ENCODE assay signal across 15 cellular contexts in the genomic region with DNA sequence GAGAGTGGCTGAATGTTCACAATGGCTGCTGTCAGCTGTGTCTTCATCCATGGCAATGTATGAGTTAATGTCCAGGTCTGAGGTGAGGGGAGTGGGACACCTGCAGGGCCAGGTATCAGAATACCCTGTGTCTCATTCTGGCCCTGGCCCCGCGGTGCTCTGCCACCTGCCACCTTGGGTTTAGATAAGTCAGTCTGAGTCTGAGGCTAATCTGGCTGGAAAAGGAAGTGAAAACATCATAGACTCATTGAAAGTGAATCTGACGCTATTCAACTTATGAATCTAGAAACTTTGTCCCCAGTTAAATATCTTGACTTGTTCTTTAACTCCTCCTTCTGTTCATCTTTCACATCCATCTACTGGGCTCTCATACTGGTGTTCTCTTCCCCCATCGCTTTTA.
DNase-seq lines count a peak whose midpoint lies in the region; ATAC-seq and TF ChIP-seq lines count a peak whose summit lies in the region.
"Had no signal": no experiment of that assay in that cellular context is flagged by ENCODE, and none has a peak within 500 bp of the region (broad histone marks: within the 10 kb centered on the region; RNA-seq: fewer than 3 reads in every experiment).

No MANE protein-coding gene starts in this region.

- no peaks in the 10 kb centered on the region for H3K4me1 ChIP-seq in lower lobe of right lung
- H3K4me1 ChIP-seq: BLaER1 treated with 17β-estradiol and CSF1 and Interleukin-3, amounts not matched to agents 10 nM and 100 nM; parathyroid adenoma had no signal

- no peak overlapping the region for H3K4me3 ChIP-seq in lower lobe of right lung
- H3K4me3 ChIP-seq: BLaER1 treated with 17β-estradiol and CSF1 and Interleukin-3, amounts not matched to agents 10 nM and 100 nM; left ventricle myocardium inferior had no signal

- peaks cover 6% of the 10 kb centered on the region for H3K4me1 Mint-ChIP-seq in osteocyte (ENCODE audit: unreplicated experiment)

- no peaks in the 10 kb centered on the region for H3K36me3 ChIP-seq in lower lobe of right lung
- H3K36me3 ChIP-seq: BLaER1 treated with 17β-estradiol and CSF1 and Interleukin-3, amounts not matched to agents 10 nM and 100 nM; left ventricle myocardium inferior had no signal

- H3K9me3 ChIP-seq in lower lobe of right lung, result no peaks in the 10 kb centered on the region
- H3K9me3 ChIP-seq: BLaER1 treated with 17β-estradiol and CSF1 and Interleukin-3, amounts not matched to agents 10 nM and 100 nM; left ventricle myocardium inferior had no signal

- H3K36me3 Mint-ChIP-seq in osteocyte (ENCODE audit: unreplicated experiment), result no peaks in the 10 kb centered on the region

- no peak overlapping the region for H3K27ac Mint-ChIP-seq in osteocyte (ENCODE audit: unreplicated experiment)

- no peaks in the 10 kb centered on the region for H3K9me3 Mint-ChIP-seq in osteocyte (ENCODE audit: unreplicated experiment)

- no peaks in the 10 kb centered on the region for H3K27me3 Mint-ChIP-seq in osteocyte (ENCODE audit: unreplicated experiment)

- DNase-seq in NOMO-1 (lab: John Stamatoyannopoulos, UW; ENCODE audit: unreplicated experiment in 2 of 2) (no peak), lower lobe of right lung (no peak), erythroblast (lab: John Stamatoyannopoulos, UW) (no peak), osteocyte (ENCODE audit: extremely low spot score, unreplicated experiment) (no peak)
- DNase-seq: activated CD8-positive, alpha-beta memory T cell treated with anti-CD3 and anti-CD28 coated beads, Interleukin-2, amount 50 U/mL, for 48 hours; aorta; effector CD4-positive, alpha-beta T cell; left ventricle myocardium inferior; T1000 had no signal

- no peak for TF ChIP-seq POLR2A in erythroblast (IDR thresholded peaks at IDR 0.05; ENCODE audit: low read length)

- ATAC-seq in GM18858 (IDR thresholded peaks at IDR 0.05; ENCODE audit: unreplicated experiment) (peak; percentile 98), GM21381 (IDR thresholded peaks at IDR 0.05; ENCODE audit: unreplicated experiment) (peak; percentile 96), HG02973 (IDR thresholded peaks at IDR 0.05; ENCODE audit: unreplicated experiment) (peak; percentile 95), HG03575 (IDR thresholded peaks at IDR 0.05; ENCODE audit: extremely low read depth, insufficient number of reproducible peaks, low FRiP score, unreplicated experiment) (peak; percentile 97), lower lobe of right lung (no peak)

- TF ChIP-seq CTCF in lower lobe of right lung (IDR thresholded peaks at IDR 0.05) (no peak), osteocyte (IDR thresholded peaks at IDR 0.05) (no peak)

- H3K27me3 ChIP-seq in lower lobe of right lung (ENCODE audit: low read depth), result no peaks in the 10 kb centered on the region
- H3K27me3 ChIP-seq: BLaER1 treated with 17β-estradiol and CSF1 and Interleukin-3, amounts not matched to agents 10 nM and 100 nM had no signal

- H3K27ac ChIP-seq in lower lobe of right lung, result no peak overlapping the region
- H3K27ac ChIP-seq: BLaER1 treated with 17β-estradiol and CSF1 and Interleukin-3, amounts not matched to agents 10 nM and 100 nM; left ventricle myocardium inferior; parathyroid adenoma had no signal

- intact Hi-C loops in lower lobe of right lung (cut with DNase I), result no loop called here

- no peak overlapping the region for H3K4me3 Mint-ChIP-seq in osteocyte (ENCODE audit: unreplicated experiment)

Comparison
In these comparisons a context has a peak if more than half of its experiments do, and no peak if none do; other contexts are left out.
1. ATAC-seq: peak in GM18858 (single experiment), GM21381 (single experiment), HG02973 (single experiment) and HG03575 (single experiment); none in lower lobe of right lung (0 of 2).